In genomic region chr12:108335349-108336119, GRCh38 we compare ENCODE assay signal across 11 cellular contexts. TPM values are rescaled to one million over a fixed set of nuclear protein-coding genes. Genes with fewer than 3 reads are reported as not detected.
DNase-seq lines count a peak whose midpoint lies in the region; ATAC-seq and TF ChIP-seq lines count a peak whose summit lies in the region.
"Had no signal": no experiment of that assay in that cellular context is flagged by ENCODE, and none has a peak within 500 bp of the region (broad histone marks: within the 10 kb centered on the region; RNA-seq: fewer than 3 reads in every experiment).

No MANE protein-coding gene starts in this region.

- no peaks in the 10 kb centered on the region for H3K27me3 ChIP-seq in H7 (ENCODE audit: control insufficient read depth, insufficient read depth, low read length)
- peaks cover 6% of the 10 kb centered on the region for H3K27me3 ChIP-seq in mammary epithelial cell (ENCODE audit: insufficient read depth, low read length)
- H3K27me3 ChIP-seq in breast epithelium = no peaks in the 10 kb centered on the region
- H3K27me3 ChIP-seq: right lobe of liver had no signal

- no peak overlapping the region for H3K27ac ChIP-seq in mammary epithelial cell (ENCODE audit: insufficient read depth, low read depth, low read length)
- no peak overlapping the region for H3K27ac ChIP-seq in breast epithelium
- H3K27ac ChIP-seq: right lobe of liver had no signal

- H3K4me3 Mint-ChIP-seq in immature natural killer cell = peak overlapping the region; percentile 63 to 99 (median 92)

- H3K27ac Mint-ChIP-seq in immature natural killer cell = peak overlapping the region; percentile 84 to 98 (median 92)

- in situ Hi-C loops in mammary epithelial cell (cut with MboI; ENCODE audit: low sequenced_read_pairs in 2 of 2) = no loop called here

- 66% methylated on average over 4 of the region's 4 CpGs for WGBS in mammary epithelial cell (ENCODE audit: low coverage, missing lambda C conversion rate)

- H3K4me1 Mint-ChIP-seq in immature natural killer cell = peaks cover 93 to 97% of the 10 kb centered on the region in 2 donors

- H3K36me3 ChIP-seq in H7 (replicated peaks; ENCODE audit: control insufficient read depth, insufficient read depth, low read length) (no peaks in the 10 kb centered on the region), mammary epithelial cell (ENCODE audit: insufficient read depth, low read length) (no peaks in the 10 kb centered on the region), breast epithelium (no peaks in the 10 kb centered on the region)
- H3K36me3 ChIP-seq: right lobe of liver had no signal

- H3K4me1 ChIP-seq in mammary epithelial cell (ENCODE audit: insufficient read depth, low read length) (peaks cover 3% of the 10 kb centered on the region), breast epithelium (no peaks in the 10 kb centered on the region)
- H3K4me1 ChIP-seq: right lobe of liver had no signal

- CTCF ChIA-PET in mammary epithelial cell (lab: Charles Lee; ENCODE audit: low non-redundant PET) = no interaction called here

- peak; percentile 52 for ATAC-seq in GM19463 (IDR thresholded peaks at IDR 0.05; ENCODE audit: unreplicated experiment)
- peak; percentile 50 for ATAC-seq in HG03108 (IDR thresholded peaks at IDR 0.05; ENCODE audit: unreplicated experiment)
- no peak for ATAC-seq in esophagus mucosa

- H2AFZ ChIP-seq in mammary epithelial cell (ENCODE audit: low read depth, low read length) = no peak overlapping the region

- dilution Hi-C loops in mammary epithelial cell (cut with HindIII; ENCODE audit: low sequenced_read_pairs) = no loop called here

- no peaks in the 10 kb centered on the region for H3K79me2 ChIP-seq in mammary epithelial cell (ENCODE audit: insufficient read depth, low read length)

- DNase-seq in GM12865 (ENCODE audit: low read depth) (peak; percentile 92), immature natural killer cell (no peak), H7 (no peak), mammary epithelial cell (no peak), breast epithelium (ENCODE audit: low spot score in 2 of 2) (no peak)
- DNase-seq: activated CD8-positive, alpha-beta memory T cell treated with anti-CD3 and anti-CD28 coated beads, Interleukin-2, amount 50 U/mL, for 4 hours; NCI-H2081; right lobe of liver had no signal

- peaks cover 0 to 3% (median 2%) of the 10 kb centered on the region in 3 donors for H3K27me3 Mint-ChIP-seq in immature natural killer cell (ENCODE audit: low read depth in 3 of 3)

- no peak for TF ChIP-seq POLR2A in breast epithelium (IDR thresholded peaks at IDR 0.05)

- BruUV-seq in mammary epithelial cell (replicated peaks; lab: Mats Ljungman, UMichigan) = no TSS peak

- H3K9me3 ChIP-seq in mammary epithelial cell (replicated peaks; ENCODE audit: insufficient read depth, low read length) (no peaks in the 10 kb centered on the region), breast epithelium (no peaks in the 10 kb centered on the region)
- H3K9me3 ChIP-seq: right lobe of liver had no signal

- H3K36me3 Mint-ChIP-seq in immature natural killer cell = peaks cover 6 to 10% (median 7%) of the 10 kb centered on the region in 3 donors

- H3K4me3 ChIP-seq in GM12865 (ENCODE audit: low read depth, low read length) (no peak overlapping the region), H7 (ENCODE audit: insufficient read depth, low read depth, low read length) (no peak overlapping the region), mammary epithelial cell (replicated peaks in 1 of 3; ENCODE audit: insufficient read depth in 1 of 3, low read depth in 2 of 3, low read length in 3 of 3) (no peak overlapping the region), breast epithelium (no peak overlapping the region)
- H3K4me3 ChIP-seq: right lobe of liver had no signal

- no peak for TF ChIP-seq CTCF in GM12865 (IDR thresholded peaks at IDR 0.05; ENCODE audit: insufficient read depth, low read depth, low read length, missing control alignments)
- no peak for TF ChIP-seq CTCF in mammary epithelial cell (conservative IDR thresholded peaks at IDR 0.05 in 1 of 2, IDR thresholded peaks at IDR 0.05 in 1 of 2; ENCODE audit: extremely low read depth in 1 of 2, insufficient read depth in 1 of 2, low read depth in 1 of 2, low read length in 2 of 2)
- no peak for TF ChIP-seq CTCF in breast epithelium (IDR thresholded peaks at IDR 0.05)

- H3K9me3 Mint-ChIP-seq in immature natural killer cell = no peaks in the 10 kb centered on the region

- no peak overlapping the region for H3K9ac ChIP-seq in mammary epithelial cell (ENCODE audit: insufficient read depth, low read length)

- intact Hi-C loops in mammary epithelial cell (cut with micrococcal nuclease) = no loop called here
- intact Hi-C loops in breast epithelium (cut with DNase I; ENCODE audit: low total_unique reads) = no loop called here

- no peak overlapping the region for H3K4me2 ChIP-seq in mammary epithelial cell (ENCODE audit: insufficient read depth, low read depth, low read length)

- no peaks in the 10 kb centered on the region for H4K20me1 ChIP-seq in mammary epithelial cell (ENCODE audit: insufficient read depth, low read length)

RNA-seq across cellular contexts. Expression of gene CMKLR1, which starts 3.6 kb away (rescaled TPM):
- polyA plus RNA-seq in immature natural killer cell (10 to 100 TPM; 32.5 to 83.7 (median 49.6) TPM), mammary epithelial cell (not detected)
- total RNA-seq in esophagus mucosa (0.56 TPM), mammary epithelial cell (under 1 TPM in 1 of 2 donors, not detected in 1; 0.33 TPM), breast epithelium (10 to 100 TPM in 1 of 3 donors, 1 to 10 TPM in 2; 4.9 to 30.2 (median 9.1) TPM)
- total RNA-seq in H7 (2014; rRNA removed; shearing (Covaris generic)) = 0.92 and 1.8 TPM in 2 replicates
- polyA minus RNA-seq in mammary epithelial cell = not detected
